1 cellular context compared by ENCODE assay signal in the genomic region with DNA sequence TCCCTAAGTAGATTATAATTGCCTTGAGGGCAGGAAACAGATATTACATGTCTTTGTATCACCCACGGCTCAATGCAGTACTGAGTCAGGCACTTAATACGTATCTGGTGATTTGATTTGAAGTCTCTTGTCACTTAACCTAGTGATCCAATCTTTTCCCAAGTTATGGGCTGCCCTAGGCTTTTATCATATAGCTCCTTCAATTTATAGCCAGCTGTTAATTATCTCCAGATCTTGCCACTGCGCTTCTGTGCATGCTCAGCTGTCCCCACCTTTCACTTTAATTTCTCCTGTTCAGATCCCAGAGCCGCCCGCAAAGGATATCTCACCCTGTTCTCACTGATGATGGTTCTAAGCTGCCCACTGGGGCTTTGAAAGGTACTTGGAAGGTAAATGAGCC.
TF ChIP-seq lines count a peak whose summit lies in the region.

No MANE protein-coding gene starts in this region.

TF ChIP-seq in GM23338, 12 proteins besides CTCF, POLR2A, EP300 and RAD21 (continued from another document):
- TF ChIP-seq, protein P1, sequence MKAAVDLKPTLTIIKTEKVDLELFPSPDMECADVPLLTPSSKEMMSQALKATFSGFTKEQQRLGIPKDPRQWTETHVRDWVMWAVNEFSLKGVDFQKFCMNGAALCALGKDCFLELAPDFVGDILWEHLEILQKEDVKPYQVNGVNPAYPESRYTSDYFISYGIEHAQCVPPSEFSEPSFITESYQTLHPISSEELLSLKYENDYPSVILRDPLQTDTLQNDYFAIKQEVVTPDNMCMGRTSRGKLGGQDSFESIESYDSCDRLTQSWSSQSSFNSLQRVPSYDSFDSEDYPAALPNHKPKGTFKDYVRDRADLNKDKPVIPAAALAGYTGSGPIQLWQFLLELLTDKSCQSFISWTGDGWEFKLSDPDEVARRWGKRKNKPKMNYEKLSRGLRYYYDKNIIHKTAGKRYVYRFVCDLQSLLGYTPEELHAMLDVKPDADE (IDR thresholded peaks at IDR 0.05) = no peak
- TF ChIP-seq ZNF114 (CRISPR knock-in tag; IDR thresholded peaks at IDR 0.05) (no peak), EZH2 (IDR thresholded peaks at IDR 0.05; ENCODE audit: low read depth, unreplicated experiment) (no peak), POLR2AphosphoS5 (IDR thresholded peaks at IDR 0.05; ENCODE audit: low read depth) (no peak), EZH2phosphoT487 (IDR thresholded peaks at IDR 0.05; ENCODE audit: unreplicated experiment) (no peak), ZNF331 (CRISPR knock-in tag; IDR thresholded peaks at IDR 0.05; ENCODE audit: low read depth) (no peak), NANOG (IDR thresholded peaks at IDR 0.05; ENCODE audit: borderline replicate concordance) (no peak), JUNB (IDR thresholded peaks at IDR 0.05; ENCODE audit: unreplicated experiment) (no peak), CREB1 (CRISPR knock-in tag; IDR thresholded peaks at IDR 0.05; ENCODE audit: low read depth) (no peak)
- TF ChIP-seq, protein P2, sequence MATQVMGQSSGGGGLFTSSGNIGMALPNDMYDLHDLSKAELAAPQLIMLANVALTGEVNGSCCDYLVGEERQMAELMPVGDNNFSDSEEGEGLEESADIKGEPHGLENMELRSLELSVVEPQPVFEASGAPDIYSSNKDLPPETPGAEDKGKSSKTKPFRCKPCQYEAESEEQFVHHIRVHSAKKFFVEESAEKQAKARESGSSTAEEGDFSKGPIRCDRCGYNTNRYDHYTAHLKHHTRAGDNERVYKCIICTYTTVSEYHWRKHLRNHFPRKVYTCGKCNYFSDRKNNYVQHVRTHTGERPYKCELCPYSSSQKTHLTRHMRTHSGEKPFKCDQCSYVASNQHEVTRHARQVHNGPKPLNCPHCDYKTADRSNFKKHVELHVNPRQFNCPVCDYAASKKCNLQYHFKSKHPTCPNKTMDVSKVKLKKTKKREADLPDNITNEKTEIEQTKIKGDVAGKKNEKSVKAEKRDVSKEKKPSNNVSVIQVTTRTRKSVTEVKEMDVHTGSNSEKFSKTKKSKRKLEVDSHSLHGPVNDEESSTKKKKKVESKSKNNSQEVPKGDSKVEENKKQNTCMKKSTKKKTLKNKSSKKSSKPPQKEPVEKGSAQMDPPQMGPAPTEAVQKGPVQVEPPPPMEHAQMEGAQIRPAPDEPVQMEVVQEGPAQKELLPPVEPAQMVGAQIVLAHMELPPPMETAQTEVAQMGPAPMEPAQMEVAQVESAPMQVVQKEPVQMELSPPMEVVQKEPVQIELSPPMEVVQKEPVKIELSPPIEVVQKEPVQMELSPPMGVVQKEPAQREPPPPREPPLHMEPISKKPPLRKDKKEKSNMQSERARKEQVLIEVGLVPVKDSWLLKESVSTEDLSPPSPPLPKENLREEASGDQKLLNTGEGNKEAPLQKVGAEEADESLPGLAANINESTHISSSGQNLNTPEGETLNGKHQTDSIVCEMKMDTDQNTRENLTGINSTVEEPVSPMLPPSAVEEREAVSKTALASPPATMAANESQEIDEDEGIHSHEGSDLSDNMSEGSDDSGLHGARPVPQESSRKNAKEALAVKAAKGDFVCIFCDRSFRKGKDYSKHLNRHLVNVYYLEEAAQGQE (IDR thresholded peaks at IDR 0.05; ENCODE audit: unreplicated experiment) = no peak
TF ChIP-seq in GM23338: peak in this region for 0.
